In the genomic region with DNA sequence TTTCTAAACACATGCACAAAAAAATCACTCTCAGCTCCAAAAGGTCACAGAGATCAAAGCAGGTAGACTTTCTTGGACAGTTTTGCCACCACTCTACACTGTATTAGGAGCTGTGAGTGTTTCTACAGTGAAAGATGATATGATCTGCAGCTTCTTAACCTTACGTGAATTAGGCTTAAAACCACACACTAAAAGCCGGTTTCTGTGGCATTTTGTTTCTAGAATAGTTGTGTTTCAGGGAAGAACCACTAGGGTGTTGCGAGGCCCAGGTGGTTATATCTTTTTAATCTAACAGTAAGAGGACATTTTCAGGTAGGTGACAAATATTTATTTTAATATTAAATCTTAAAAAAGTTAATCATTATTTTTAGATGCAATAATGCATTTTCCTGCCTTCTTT, we compare ENCODE assay signal across 20 cellular contexts.
A peak's percentile ranks its signal among the peaks of the same experiment; 100 is the strongest.
DNase-seq lines count a peak whose midpoint lies in the region; ATAC-seq and TF ChIP-seq lines count a peak whose summit lies in the region.
"Had no signal": no experiment of that assay in that cellular context is flagged by ENCODE, and none has a peak within 500 bp of the region (broad histone marks: within the 10 kb centered on the region; RNA-seq: fewer than 3 reads in every experiment).

No MANE protein-coding gene starts in this region.

- H4K91ac ChIP-seq in IMR-90 (ENCODE audit: insufficient read depth, low read depth, low read length): peak overlapping the region; percentile 63; the same call in 1 of the 2 replicates

- H3K14ac ChIP-seq in IMR-90 (replicated peaks; ENCODE audit: low read depth, low read length): 0 out of 2 replicates have a peak overlapping the region, but pooled peaks have one; percentile 25

- no peak overlapping the region; the same call in 1 of the 2 replicates for H3K56ac ChIP-seq in IMR-90 (ENCODE audit: extremely low read depth, insufficient read depth, low read length)

- no peak overlapping the region for H3K4me2 ChIP-seq in IMR-90 (ENCODE audit: low read depth, low read length)

- TF ChIP-seq CTCF in IMR-90 (conservative IDR thresholded peaks at IDR 0.05; ENCODE audit: low read depth, low read length) (no peak), stomach (IDR thresholded peaks at IDR 0.05) (no peak)
- TF ChIP-seq CTCF in activated CD8-positive, alpha-beta T cell treated with anti-CD3 and anti-CD28 coated beads for 36 hours (IDR thresholded peaks at IDR 0.05): no peak

- H3K36me3 Mint-ChIP-seq in activated CD8-positive, alpha-beta T cell treated with anti-CD3 and anti-CD28 coated beads for 36 hours (ENCODE audit: low read depth): peaks cover 2% of the 10 kb centered on the region
- H3K36me3 Mint-ChIP-seq: CD8-positive, alpha-beta T cell had no signal

- DNase-seq in IMR-90 (no peak), myocyte (ENCODE audit: low read depth) (peak; percentile 37), NCI-H1694 treated with DMSO at 0.1 percent for 48 hours (lab: John Stamatoyannopoulos, UW) (no peak), HPDE6-E6E7 (ENCODE audit: extremely low spot score) (no peak), stomach (no peak)
- peak; percentile 12 for DNase-seq in activated CD8-positive, alpha-beta T cell treated with anti-CD3 and anti-CD28 coated beads for 36 hours
- DNase-seq: body of pancreas; CD8-positive, alpha-beta T cell; DMS79 treated with DMSO at 0.1 percent for 48 hours; lower lobe of right lung; NCI-H1694; nucleus accumbens; right cardiac atrium; stimulated activated CD4-positive, alpha-beta T cell treated with anti-CD3 and anti-CD28 coated beads, Interleukin-15, amount 100 ng/mL, for 24 hours; stimulated activated naive CD4-positive, alpha-beta T cell; transverse colon had no signal

- H3K9ac ChIP-seq in IMR-90 (ENCODE audit: low read depth, low read length): no peak overlapping the region

- no peak overlapping the region; the same call in 1 of the 2 replicates for H3K27ac ChIP-seq in IMR-90 (ENCODE audit: insufficient read depth, low read length)
- H3K27ac ChIP-seq in stomach: no peak overlapping the region
- H3K27ac ChIP-seq: body of pancreas, lower lobe of right lung, RWPE1, transverse colon had no signal

- in situ Hi-C loops in IMR-90 (cut with MboI; ENCODE audit: low sequenced_read_pairs): no loop called here

- H2AK5ac ChIP-seq in IMR-90 (ENCODE audit: low read depth, low read length): no peak overlapping the region

- intact Hi-C loops in IMR-90 (cut with micrococcal nuclease): loop anchor here (10.0 kb wide), 1 partner anchor 140 kb away; no protein-coding TSS in a partner anchor
- intact Hi-C loops in activated CD8-positive, alpha-beta T cell treated with anti-CD3 and anti-CD28 coated beads for 36 hours (cut with micrococcal nuclease): no loop called here
- intact Hi-C loops in stomach (cut with DNase I; ENCODE audit: low total_unique reads): no loop called here

- POLR2A ChIA-PET in IMR-90 (lab: Charles Lee; ENCODE audit: unreplicated experiment): no interaction called here
- POLR2A ChIA-PET in activated CD8-positive, alpha-beta T cell treated with anti-CD3 and anti-CD28 coated beads for 36 hours (lab: Charles Lee): no interaction called here

- peak; percentile 44 for ATAC-seq in GM19025 (IDR thresholded peaks at IDR 0.05; ENCODE audit: low read depth, unreplicated experiment)
- ATAC-seq in IMR-90 (ENCODE audit: low read depth): no peak
- ATAC-seq in activated CD8-positive, alpha-beta T cell treated with anti-CD3 and anti-CD28 coated beads for 36 hours: peak; percentile 62
- ATAC-seq in GM18870 (IDR thresholded peaks at IDR 0.05; ENCODE audit: unreplicated experiment): no peak
- ATAC-seq: body of pancreas; CD8-positive, alpha-beta T cell; right cardiac atrium had no signal

- peak overlapping the region; percentile 95; the same call in 1 of the 2 replicates for H4K5ac ChIP-seq in IMR-90 (ENCODE audit: low read depth, low read length)

- no peak overlapping the region for H2AK9ac ChIP-seq in IMR-90 (replicated peaks; ENCODE audit: low read depth, low read length, poor library complexity)

- BruUV-seq in IMR-90 (replicated peaks; lab: Mats Ljungman, UMichigan): no TSS peak

- H3K36me3 ChIP-seq in IMR-90 (ENCODE audit: control insufficient read depth, insufficient read depth, low read length) (no peaks in the 10 kb centered on the region), stomach (no peaks in the 10 kb centered on the region)
- H3K36me3 ChIP-seq: lower lobe of right lung, transverse colon had no signal

- peak overlapping the region; percentile 100; the same call in 1 of the 2 replicates for H3K18ac ChIP-seq in IMR-90 (ENCODE audit: low read depth, low read length)

- dilution Hi-C loops in IMR-90 (cut with HindIII; ENCODE audit: low sequenced_read_pairs, unreplicated experiment): no loop called here

- H2BK20ac ChIP-seq in IMR-90 (ENCODE audit: low read depth, low read length): peak overlapping the region; percentile 88

- H3K27ac Mint-ChIP-seq in activated CD8-positive, alpha-beta T cell treated with anti-CD3 and anti-CD28 coated beads for 36 hours: no peak overlapping the region
- H3K27ac Mint-ChIP-seq: activated naive CD8-positive, alpha-beta T cell; CD8-positive, alpha-beta T cell had no signal

- TF ChIP-seq EP300 in stomach (IDR thresholded peaks at IDR 0.05): no peak

- H3K27me3 ChIP-seq in IMR-90 (ENCODE audit: control insufficient read depth, insufficient read depth, low read length) (no peaks in the 10 kb centered on the region), stomach (no peaks in the 10 kb centered on the region)
- H3K27me3 ChIP-seq: body of pancreas, transverse colon had no signal

- H3K4me1 ChIP-seq in IMR-90 (ENCODE audit: control insufficient read depth, insufficient read depth, low read length): peaks cover 13% of the 10 kb centered on the region; the same call in 1 of the 2 replicates
- H3K4me1 ChIP-seq in stomach: peaks cover 0 to 11% (median 0%) of the 10 kb centered on the region in 4 donors
- H3K4me1 ChIP-seq: body of pancreas, transverse colon had no signal

- peak overlapping the region; percentile 99 for H2BK5ac ChIP-seq in IMR-90 (ENCODE audit: low read depth, low read length, poor library complexity, severe bottlenecking)

- H3K4ac ChIP-seq in IMR-90 (ENCODE audit: low read depth, low read length): peak overlapping the region; percentile 56; the same call in 1 of the 2 replicates

- H3K9me3 Mint-ChIP-seq in activated CD8-positive, alpha-beta T cell treated with anti-CD3 and anti-CD28 coated beads for 36 hours: peaks cover 6% of the 10 kb centered on the region

- H3K9me3 ChIP-seq in IMR-90 (ENCODE audit: control insufficient read depth, insufficient read depth, low read length) (no peaks in the 10 kb centered on the region), stomach (peaks cover 0 to 2% (median 0%) of the 10 kb centered on the region in 4 donors)
- H3K9me3 ChIP-seq: body of pancreas, lower lobe of right lung had no signal

- H3K4me1 Mint-ChIP-seq in activated CD8-positive, alpha-beta T cell treated with anti-CD3 and anti-CD28 coated beads for 36 hours (ENCODE audit: low read depth): peaks cover 13% of the 10 kb centered on the region

- no peaks in the 10 kb centered on the region; the same call in 1 of the 2 replicates for H3K9me1 ChIP-seq in IMR-90 (ENCODE audit: insufficient read depth, low read length)

- no peak for TF ChIP-seq RAD21 in IMR-90 (IDR thresholded peaks at IDR 0.05; ENCODE audit: low read length)

- CTCF ChIA-PET in IMR-90 (lab: Yijun Ruan, JAX): interaction anchor here (0.7 to 0.9 kb wide), 2 partner anchors 9 to 11 kb away, joined by 3 to 7 read pairs; no protein-coding TSS in a partner anchor
- CTCF ChIA-PET in activated CD8-positive, alpha-beta T cell treated with anti-CD3 and anti-CD28 coated beads for 36 hours (lab: Charles Lee): interaction anchor here (0.6 to 1.3 kb wide), 4 partner anchors 8 to 69 kb away, joined by 3 to 5 read pairs (median 4); no protein-coding TSS in a partner anchor

- no peaks in the 10 kb centered on the region for H4K20me1 ChIP-seq in IMR-90 (ENCODE audit: insufficient read depth, low read length)

- H3K79me1 ChIP-seq in IMR-90 (ENCODE audit: low read depth in 1 of 2, low read length in 2 of 2): no peaks in the 10 kb centered on the region

- peak overlapping the region; percentile 62 for H3K23ac ChIP-seq in IMR-90 (ENCODE audit: low read depth, low read length)

- no peak for TF ChIP-seq POLR2A in IMR-90 (IDR thresholded peaks at IDR 0.05; ENCODE audit: low read depth, low read length)
- TF ChIP-seq POLR2A in stomach (IDR thresholded peaks at IDR 0.05): no peak

- no peak overlapping the region for H2AFZ ChIP-seq in IMR-90 (replicated peaks; ENCODE audit: low read length, poor library complexity)

- H3K4me3 Mint-ChIP-seq in activated CD8-positive, alpha-beta T cell treated with anti-CD3 and anti-CD28 coated beads for 36 hours: no peak overlapping the region
- H3K4me3 Mint-ChIP-seq: activated naive CD8-positive, alpha-beta T cell; CD8-positive, alpha-beta T cell had no signal

- peak overlapping the region in 1 of 2 experiments; percentile 85; a peak in 3 of 4 replicates for H4K8ac ChIP-seq in IMR-90 (ENCODE audit: low read depth in 2 of 2, low read length in 2 of 2)

- no peaks in the 10 kb centered on the region for H3K27me3 Mint-ChIP-seq in activated CD8-positive, alpha-beta T cell treated with anti-CD3 and anti-CD28 coated beads for 36 hours
- H3K27me3 Mint-ChIP-seq: activated naive CD8-positive, alpha-beta T cell had no signal

- peak overlapping the region; percentile 99 for H2BK120ac ChIP-seq in IMR-90 (ENCODE audit: low read depth, low read length)

- no peak overlapping the region for H3K4me3 ChIP-seq in IMR-90 (ENCODE audit: insufficient read depth, low read depth, low read length)
- no peak overlapping the region for H3K4me3 ChIP-seq in stomach
- H3K4me3 ChIP-seq: body of pancreas, lower lobe of right lung, transverse colon had no signal

- WGBS in IMR-90 (ENCODE audit: extremely low coverage in 2 of 2, insufficient read length in 1 of 2), 2 experiments: no CpG with 5 or more reads among the region's 3 CpGs
- WGBS in stomach, 5 donors: 73 to 80% (median 78%) methylated on average over 3 of the region's 3 CpGs

- peak overlapping the region; percentile 62 for H2BK15ac ChIP-seq in IMR-90 (ENCODE audit: low read depth, low read length)

TF ChIP-seq in IMR-90, 13 proteins besides CTCF, POLR2A, EP300 and RAD21:
- TF ChIP-seq SMC3 (IDR thresholded peaks at IDR 0.05; ENCODE audit: low read depth, low read length): no peak
- TF ChIP-seq NFE2L2 (IDR thresholded peaks at IDR 0.05; ENCODE audit: low read depth, low read length): no peak
TF ChIP-seq in IMR-90: peak in this region for 0.

Comparison
In these comparisons a context has a peak if more than half of its experiments do, and no peak if none do; other contexts are left out.
1. ATAC-seq: peak in GM19025 (single experiment) and activated CD8-positive, alpha-beta T cell treated with anti-CD3 and anti-CD28 coated beads for 36 hours (single experiment); none in IMR-90 (single experiment) and GM18870 (single experiment).
2. DNase-seq: peak in activated CD8-positive, alpha-beta T cell treated with anti-CD3 and anti-CD28 coated beads for 36 hours (single experiment) and myocyte (single experiment); none in IMR-90 (single experiment), NCI-H1694 treated with DMSO at 0.1 percent for 48 hours (single experiment), HPDE6-E6E7 (single experiment) and stomach (single experiment).